In genomic region chr2:207166039-207166348, GRCh38 we compare ENCODE assay signal across 8 cellular contexts. TPM values are rescaled to one million over a fixed set of nuclear protein-coding genes. Genes with fewer than 3 reads are reported as not detected.
DNase-seq lines count a peak whose midpoint lies in the region; ATAC-seq and TF ChIP-seq lines count a peak whose summit lies in the region.

No MANE protein-coding gene starts in this region.

- H3K4me3 ChIP-seq in lower lobe of right lung: peak overlapping the region; percentile 74

- peaks cover 41% of the 10 kb centered on the region for H3K4me1 ChIP-seq in lower lobe of right lung

- H3K27ac Mint-ChIP-seq in CD14-positive monocyte: peak overlapping the region; percentile 99 to 100 (median 100)

- H3K4me1 Mint-ChIP-seq in CD14-positive monocyte: peaks cover 45% of the 10 kb centered on the region

- H3K4me3 Mint-ChIP-seq in CD14-positive monocyte: peak overlapping the region; percentile 97

- no peaks in the 10 kb centered on the region for H3K27me3 ChIP-seq in lower lobe of right lung (ENCODE audit: low read depth)

- peaks cover 12 to 18% of the 10 kb centered on the region in 2 donors for H3K36me3 Mint-ChIP-seq in CD14-positive monocyte

- TF ChIP-seq CTCF in CD14-positive monocyte (IDR thresholded peaks at IDR 0.05) (no peak), lower lobe of right lung (IDR thresholded peaks at IDR 0.05) (no peak)

- H3K27me3 Mint-ChIP-seq in CD14-positive monocyte (ENCODE audit: low read depth in 3 of 3): peaks cover 0 to 2% (median 1%) of the 10 kb centered on the region in 3 donors

- H3K36me3 ChIP-seq in lower lobe of right lung: no peaks in the 10 kb centered on the region

- H3K9me3 Mint-ChIP-seq in CD14-positive monocyte: peaks cover 0 to 3% (median 0%) of the 10 kb centered on the region in 7 donors

- intact Hi-C loops in CD14-positive monocyte (cut with micrococcal nuclease) (loop anchor here (5.0 to 10.0 kb wide), 4 partner anchors 34 to 339 kb away; no protein-coding TSS in a partner anchor), lower lobe of right lung (cut with DNase I) (no loop called here)

- ATAC-seq in GM19463 (IDR thresholded peaks at IDR 0.05; ENCODE audit: unreplicated experiment): peak; percentile 91
- peak; percentile 85 for ATAC-seq in HG03575 (IDR thresholded peaks at IDR 0.05; ENCODE audit: extremely low read depth, insufficient number of reproducible peaks, low FRiP score, unreplicated experiment)
- ATAC-seq in lower lobe of right lung: peak; percentile 95 to 97

- no peaks in the 10 kb centered on the region for H3K9me3 ChIP-seq in lower lobe of right lung

- peak overlapping the region; percentile 100 for H3K27ac ChIP-seq in lower lobe of right lung

- DNase-seq in CD14-positive monocyte (ENCODE audit: low spot score): peak; percentile 98
- DNase-seq in NCI-H82 treated with DMSO at 0.1 percent for 48 hours (lab: John Stamatoyannopoulos, UW; ENCODE audit: unreplicated experiment): peak; percentile 96
- DNase-seq in activated CD8-positive, alpha-beta memory T cell treated with anti-CD3 and anti-CD28 coated beads for 48 hours (ENCODE audit: low read depth in 2 of 3, low spot score in 2 of 3): peak; percentile 67 to 89 (median 87)
- peak; percentile 96 for DNase-seq in effector CD8-positive, alpha-beta T cell (lab: John Stamatoyannopoulos, UW)
- DNase-seq in lower lobe of right lung: peak; percentile 99
- peak; percentile 91 to 93 for DNase-seq in stimulated activated CD4-positive, alpha-beta T cell treated with anti-CD3 and anti-CD28 coated beads, Interleukin-4, amount 100 ng/mL, for 48 hours (ENCODE audit: low read depth in 2 of 2)

RNA-seq across cellular contexts. Expression of gene KLF7, which starts 0.2 kb away (rescaled TPM):
- 10 to 100 TPM in 1 of 2 donors, 1 to 10 TPM in 1; 9.4 to 10.3 TPM for polyA plus RNA-seq in CD14-positive monocyte
- 66.5 TPM for total RNA-seq in lower lobe of right lung

Comparison
In these comparisons a context has a peak if more than half of its experiments do, and no peak if none do; other contexts are left out.
1. Peak in every context shown above with its lines: DNase-seq, ATAC-seq, H3K4me3 ChIP-seq and H3K27ac ChIP-seq.